ENCODE assay signal across 4 cellular contexts in the genomic region with DNA sequence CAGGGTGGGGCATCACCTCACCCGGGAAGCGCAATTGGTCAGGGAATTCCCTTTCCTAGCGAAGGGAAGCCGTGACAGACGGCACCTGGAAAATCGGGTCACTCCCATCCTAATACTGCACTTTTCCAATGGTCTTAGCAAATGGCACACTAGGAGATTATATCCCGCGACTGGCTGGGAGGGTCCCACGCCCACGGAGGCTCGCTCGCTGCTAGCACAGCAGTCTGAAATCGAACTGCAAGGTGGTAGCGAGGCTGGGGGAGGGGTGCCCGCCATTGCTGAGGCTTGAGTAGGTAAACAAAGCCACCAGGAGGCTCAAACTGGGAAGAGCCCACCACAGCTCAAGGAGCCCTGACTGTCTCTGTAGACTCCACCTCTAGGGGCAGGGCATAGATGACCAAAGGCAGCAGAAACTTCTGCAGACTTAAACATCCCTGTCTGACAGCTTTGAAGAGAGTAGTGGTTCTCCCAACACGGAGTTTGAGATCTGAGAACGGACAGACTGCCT. TPM values are rescaled to one million over a fixed set of nuclear protein-coding genes. Genes with fewer than 3 reads are reported as not detected.
"Had no signal": no experiment of that assay in that cellular context is flagged by ENCODE, and none has a peak within 500 bp of the region (broad histone marks: within the 10 kb centered on the region; RNA-seq: fewer than 3 reads in every experiment).

No MANE protein-coding gene starts in this region.

RNA-seq across cellular contexts. Expression of gene HMSD, which starts 8.5 kb away (rescaled TPM):
- total RNA-seq: GM23248, HepG2, HT1080 had no signal
- polyA plus RNA-seq: HepG2, IgD-negative memory B cell had no signal

RNA-seq across cellular contexts. Expression of gene SERPINB10, which starts 32.8 kb away (rescaled TPM):
- total RNA-seq: GM23248, HepG2, HT1080 had no signal
- polyA plus RNA-seq: GM23248, HepG2, IgD-negative memory B cell had no signal

RNA-seq across cellular contexts. Expression of gene SERPINB2, which starts 53.1 kb away (rescaled TPM):
- polyA plus RNA-seq: IgD-negative memory B cell had no signal
